17 cellular contexts compared by ENCODE assay signal in genomic region chr7:18289801-18290200, GRCh38.
DNase-seq lines count a peak whose midpoint lies in the region; ATAC-seq, FAIRE-seq and TF ChIP-seq lines count a peak whose summit lies in the region.
"Had no signal": no experiment of that assay in that cellular context is flagged by ENCODE, and none has a peak within 500 bp of the region (broad histone marks: within the 10 kb centered on the region; RNA-seq: fewer than 3 reads in every experiment).

No MANE protein-coding gene starts in this region.

- H3K9ac ChIP-seq in endothelial cell of umbilical vein (replicated peaks; ENCODE audit: extremely low read depth, insufficient read depth, low read length), result no peak overlapping the region

- dilution Hi-C loops in endothelial cell of umbilical vein (cut with MboI; ENCODE audit: extremely low pct_ligation_motif_present, low sequenced_read_pairs), result no loop called here

- no peaks in the 10 kb centered on the region for H3K36me3 ChIP-seq in endothelial cell of umbilical vein (ENCODE audit: control insufficient read depth in 2 of 2, extremely low read depth in 1 of 2, insufficient read depth in 2 of 2, low read length in 2 of 2)
- H3K36me3 ChIP-seq: ascending aorta, neutrophil had no signal

- no peak overlapping the region for H3K4me2 ChIP-seq in endothelial cell of umbilical vein (ENCODE audit: insufficient read depth, low read length)

- no peak overlapping the region for H2AFZ ChIP-seq in endothelial cell of umbilical vein (ENCODE audit: low read depth, low read length)

- no peak for TF ChIP-seq CTCF in endothelial cell of umbilical vein (IDR thresholded peaks at IDR 0.05; ENCODE audit: extremely low read depth in 1 of 2, insufficient read depth in 1 of 2, low read depth in 1 of 2, low read length in 2 of 2)

- ATAC-seq in GM19438 (IDR thresholded peaks at IDR 0.05; ENCODE audit: low read depth, unreplicated experiment) (peak; percentile 7), HG03571 (IDR thresholded peaks at IDR 0.05; ENCODE audit: unreplicated experiment) (peak; percentile 15), HG03442 (IDR thresholded peaks at IDR 0.05; ENCODE audit: unreplicated experiment) (no peak)

- no peaks in the 10 kb centered on the region for H3K4me1 ChIP-seq in endothelial cell of umbilical vein (ENCODE audit: control insufficient read depth, extremely low read depth, insufficient read depth, low read length)
- H3K4me1 ChIP-seq: ascending aorta had no signal

- DNase-seq in COR-L47 (lab: John Stamatoyannopoulos, UW) (peak; percentile 23), endothelial cell of umbilical vein (ENCODE audit: low read depth, low spot score) (peak; percentile 36), T-helper 9 cell (no peak), HK-2 (ENCODE audit: unreplicated experiment) (no peak), NCI-H2029 treated with DMSO at 0.1 percent for 48 hours (lab: John Stamatoyannopoulos, UW) (no peak)
- DNase-seq: activated T-cell treated with anti-CD3 and anti-CD28 coated beads for 4 hours; C1 segment of cervical spinal cord; effector memory CD4-positive, alpha-beta T cell; NCI-H2107; stimulated activated CD4-positive, alpha-beta T cell treated with anti-CD3 and anti-CD28 coated beads, Interleukin-15, amount 100 ng/mL, for 24 hours had no signal

- POLR2A ChIA-PET in endothelial cell of umbilical vein (lab: Charles Lee), result no interaction called here

- H4K20me1 ChIP-seq in endothelial cell of umbilical vein (replicated peaks; ENCODE audit: control insufficient read depth, extremely low read depth, insufficient read depth, low read length), result no peaks in the 10 kb centered on the region

- intact Hi-C loops in endothelial cell of umbilical vein (cut with micrococcal nuclease), result no loop called here

- no peaks in the 10 kb centered on the region for H3K27me3 ChIP-seq in endothelial cell of umbilical vein (ENCODE audit: control insufficient read depth in 2 of 2, insufficient read depth in 2 of 2, low read length in 2 of 2)
- H3K27me3 ChIP-seq: ascending aorta, neutrophil had no signal

- no peaks in the 10 kb centered on the region for H3K79me2 ChIP-seq in endothelial cell of umbilical vein (ENCODE audit: control insufficient read depth, insufficient read depth, low read length)

- no peak overlapping the region for H3K4me3 ChIP-seq in endothelial cell of umbilical vein (replicated peaks in 1 of 3; ENCODE audit: insufficient read depth in 1 of 3, low read depth in 1 of 3, low read length in 3 of 3)

- TF ChIP-seq POLR2A in endothelial cell of umbilical vein (IDR thresholded peaks at IDR 0.05; ENCODE audit: low read depth, low read length), result no peak

- no peaks in the 10 kb centered on the region for H3K9me3 ChIP-seq in endothelial cell of umbilical vein (replicated peaks; ENCODE audit: control insufficient read depth, insufficient read depth, low read length)
- H3K9me3 ChIP-seq: ascending aorta, neutrophil had no signal

- no TSS peak for BruUV-seq in endothelial cell of umbilical vein (replicated peaks; lab: Mats Ljungman, UMichigan)

- H3K27ac ChIP-seq in endothelial cell of umbilical vein (ENCODE audit: insufficient read depth, low read depth, low read length), result no peak overlapping the region
- H3K27ac ChIP-seq: ascending aorta, neutrophil, RWPE1 had no signal

- no peak for FAIRE-seq in endothelial cell of umbilical vein (lab: Jason Lieb, UNC)
- FAIRE-seq: TTC549 had no signal

- CTCF ChIA-PET in endothelial cell of umbilical vein (lab: Charles Lee), result interaction anchor here (0.8 to 1.5 kb wide), 5 partner anchors 9 to 520 kb away, joined by 3 to 4 read pairs (median 3); no protein-coding TSS in a partner anchor

- H3K9me1 ChIP-seq in endothelial cell of umbilical vein (replicated peaks; ENCODE audit: control insufficient read depth, extremely low read depth, insufficient read depth, low read length), result no peaks in the 10 kb centered on the region

TF ChIP-seq in endothelial cell of umbilical vein, 7 proteins besides CTCF, POLR2A, EP300 and RAD21:
- TF ChIP-seq JUN (IDR thresholded peaks at IDR 0.05; ENCODE audit: borderline replicate concordance, insufficient read depth, insufficient read length, low read depth), result no peak
- TF ChIP-seq MYC (IDR thresholded peaks at IDR 0.05; ENCODE audit: low read depth, low read length), result no peak
- TF ChIP-seq GATA2 (IDR thresholded peaks at IDR 0.05; ENCODE audit: insufficient read depth, insufficient read length, low read depth, low read length), result no peak
- no peak for TF ChIP-seq POLR2AphosphoS5 (IDR thresholded peaks at IDR 0.05; ENCODE audit: insufficient read depth, low read depth, low read length)
- TF ChIP-seq EZH2 (IDR thresholded peaks at IDR 0.05; ENCODE audit: borderline replicate concordance, low read depth, low read length, severe bottlenecking), result no peak
- no peak for TF ChIP-seq MAX (IDR thresholded peaks at IDR 0.05; ENCODE audit: insufficient read depth, insufficient read length)
- TF ChIP-seq FOS (IDR thresholded peaks at IDR 0.05; ENCODE audit: borderline replicate concordance, insufficient read depth, low read length), result no peak

Comparison
In these comparisons a context has a peak if more than half of its experiments do, and no peak if none do; other contexts are left out.
1. DNase-seq: peak in COR-L47 (single experiment) and endothelial cell of umbilical vein (single experiment); none in T-helper 9 cell (single experiment), HK-2 (single experiment) and NCI-H2029 treated with DMSO at 0.1 percent for 48 hours (single experiment).